19 cellular contexts compared by ENCODE assay signal in the genomic region with DNA sequence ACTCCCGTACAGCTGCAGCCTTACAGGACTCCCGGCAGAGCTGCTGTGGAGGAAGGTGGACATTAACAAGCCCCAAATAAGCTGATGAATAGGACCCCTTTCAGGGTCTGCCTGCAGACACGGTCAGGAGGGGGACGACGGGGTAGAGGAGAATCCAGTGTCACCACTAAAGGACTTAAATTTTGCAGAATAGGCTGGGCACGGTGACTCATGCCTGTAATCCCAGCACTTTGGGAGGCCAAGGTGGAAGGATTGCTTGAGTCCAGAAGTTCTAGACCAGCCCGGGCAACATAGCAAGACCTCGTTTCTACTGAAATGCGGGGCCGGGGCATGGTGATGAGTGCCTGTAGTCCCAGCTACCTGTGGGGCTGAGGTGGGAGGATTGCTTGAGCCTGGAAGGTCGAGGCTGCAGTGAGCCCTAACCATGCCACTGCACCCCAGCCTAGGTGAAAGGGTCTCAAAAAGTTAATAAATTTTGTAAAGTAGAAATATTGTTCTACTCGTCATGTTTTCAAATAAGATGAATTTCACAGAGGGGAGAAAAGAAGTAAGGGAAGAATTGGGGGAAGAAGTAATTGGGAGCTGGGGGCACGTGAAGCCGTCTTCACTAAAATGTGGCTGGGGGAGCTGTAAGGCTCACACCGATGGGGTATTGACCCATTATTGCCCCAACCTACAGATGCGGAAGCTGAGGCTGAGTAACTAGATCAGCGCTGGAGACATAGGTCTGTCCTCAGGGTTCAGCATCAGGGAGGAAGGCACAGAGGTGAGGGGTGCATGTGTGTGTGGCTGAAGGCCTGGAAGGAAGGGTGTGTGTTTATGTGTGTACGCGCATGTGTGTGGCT. TPM values are rescaled to one million over a fixed set of nuclear protein-coding genes. Genes with fewer than 3 reads are reported as not detected.
DNase-seq lines count a peak whose midpoint lies in the region; ATAC-seq, FAIRE-seq and TF ChIP-seq lines count a peak whose summit lies in the region.
"Had no signal": no experiment of that assay in that cellular context is flagged by ENCODE, and none has a peak within 500 bp of the region (broad histone marks: within the 10 kb centered on the region; RNA-seq: fewer than 3 reads in every experiment).

No MANE protein-coding gene starts in this region.

- intact Hi-C loops in right cardiac atrium (cut with DNase I) (loop anchor here in 2 of 4 donors (10.0 kb wide), 2 partner anchors 232 to 322 kb away; no protein-coding TSS in a partner anchor), Right ventricle myocardium superior (cut with DNase I) (no loop called here)

- no peaks in the 10 kb centered on the region for H3K27me3 Mint-ChIP-seq in astrocyte (ENCODE audit: low read depth, unreplicated experiment)
- peaks cover 17% of the 10 kb centered on the region for H3K27me3 Mint-ChIP-seq in stimulated activated naive CD8-positive, alpha-beta T cell treated with anti-CD3 and anti-CD28 coated beads, Interleukin-15, amount 100 ng/mL, for 72 hours

- no peak for FAIRE-seq in astrocyte (lab: Jason Lieb, UNC)
- FAIRE-seq: islet of Langerhans, pancreas had no signal

- H3K27me3 ChIP-seq in right cardiac atrium (ENCODE audit: control insufficient read depth, insufficient read depth), result no peaks in the 10 kb centered on the region
- H3K27me3 ChIP-seq in astrocyte (ENCODE audit: insufficient read depth, low read length), result no peaks in the 10 kb centered on the region
- H3K27me3 ChIP-seq in mesenchymal stem cell (ENCODE audit: control insufficient read depth in 1 of 2, insufficient read depth in 1 of 2, low read length in 2 of 2), result no peaks in the 10 kb centered on the region
- H3K27me3 ChIP-seq: colonic mucosa, pancreas, Peyer's patch had no signal

- H3K36me3 Mint-ChIP-seq in astrocyte (ENCODE audit: low read depth, unreplicated experiment), result peaks cover 18% of the 10 kb centered on the region

- no peak overlapping the region for H2BK120ac ChIP-seq in mesenchymal stem cell (ENCODE audit: low read depth, low read length)

- no peak overlapping the region for H2BK15ac ChIP-seq in mesenchymal stem cell (ENCODE audit: low read depth, poor library complexity, severe bottlenecking)

- H3K4me3 ChIP-seq in right cardiac atrium (ENCODE audit: low read length) (no peak overlapping the region), astrocyte (ENCODE audit: insufficient read depth, low read depth, low read length) (no peak overlapping the region), mesenchymal stem cell (ENCODE audit: insufficient read depth in 1 of 2, low read depth in 1 of 2, low read length in 2 of 2) (no peak overlapping the region)
- H3K4me3 ChIP-seq: colonic mucosa, pancreas, Peyer's patch had no signal

- H3K9me3 Mint-ChIP-seq in astrocyte (ENCODE audit: unreplicated experiment), result no peaks in the 10 kb centered on the region
- H3K9me3 Mint-ChIP-seq in stimulated activated naive CD8-positive, alpha-beta T cell treated with anti-CD3 and anti-CD28 coated beads, Interleukin-15, amount 100 ng/mL, for 72 hours, result no peaks in the 10 kb centered on the region

- H3K27ac ChIP-seq in right cardiac atrium (ENCODE audit: low read length), result no peak overlapping the region
- peak overlapping the region; percentile 3 for H3K27ac ChIP-seq in astrocyte (ENCODE audit: low read depth, low read length)
- H3K27ac ChIP-seq in mesenchymal stem cell (ENCODE audit: low read length, poor library complexity, severe bottlenecking), result no peak overlapping the region
- H3K27ac ChIP-seq: colonic mucosa, pancreas, WERI-Rb-1 had no signal

- H3K36me3 ChIP-seq in astrocyte (ENCODE audit: insufficient read depth, low read length), result peaks cover 5% of the 10 kb centered on the region
- peaks cover 35 to 41% of the 10 kb centered on the region in 2 experiments for H3K36me3 ChIP-seq in mesenchymal stem cell (ENCODE audit: control insufficient read depth in 1 of 2, insufficient read depth in 2 of 2, low read depth in 1 of 2, low read length in 2 of 2)
- H3K36me3 ChIP-seq: colonic mucosa had no signal

- in situ Hi-C loops in ACHN (cut with HindIII; ENCODE audit: low pct_ligation_motif_present, low pct_unique_long_range_greater_than_20kb, low sequenced_read_pairs), result no loop called here

- peak overlapping the region in 1 of 2 experiments; percentile 83 for H3K23ac ChIP-seq in mesenchymal stem cell (ENCODE audit: low read length in 2 of 2)

- 71% methylated on average over 19 of the region's 19 CpGs for whole genome bisulfite sequencing in right cardiac atrium
- 79% methylated on average over 18 of the region's 19 CpGs for WGBS in mesenchymal stem cell

- TF ChIP-seq CTCF in astrocyte (IDR thresholded peaks at IDR 0.05; ENCODE audit: insufficient read depth, low read depth, low read length), result no peak

- H3K79me1 ChIP-seq in mesenchymal stem cell (replicated peaks; ENCODE audit: low read length, poor library complexity, severe bottlenecking), result peaks cover 18% of the 10 kb centered on the region

- DNase-seq in right cardiac atrium (peak in 2 of 3 donors; percentile 18 to 42), Right ventricle myocardium superior (no peak), astrocyte (ENCODE audit: low read depth) (no peak), mesenchymal stem cell (no peak), ACHN (no peak)
- DNase-seq in stimulated activated naive CD8-positive, alpha-beta T cell treated with anti-CD3 and anti-CD28 coated beads, Interleukin-15, amount 100 ng/mL, for 72 hours, result no peak
- DNase-seq: activated gamma-delta T cell, colonic mucosa, MM.1S, NCI-H1930 had no signal

- peaks cover 69% of the 10 kb centered on the region for H4K20me1 ChIP-seq in astrocyte (ENCODE audit: insufficient read depth, low read length)

- H2AK5ac ChIP-seq in mesenchymal stem cell (ENCODE audit: low read length, severe bottlenecking), result no peak overlapping the region

- no peak overlapping the region for H3K4ac ChIP-seq in mesenchymal stem cell (ENCODE audit: low read depth in 1 of 2, low read length in 2 of 2)

- H3K4me3 Mint-ChIP-seq in astrocyte (ENCODE audit: unreplicated experiment), result no peak overlapping the region
- no peak overlapping the region for H3K4me3 Mint-ChIP-seq in stimulated activated naive CD8-positive, alpha-beta T cell treated with anti-CD3 and anti-CD28 coated beads, Interleukin-15, amount 100 ng/mL, for 72 hours

- H3K14ac ChIP-seq in mesenchymal stem cell (ENCODE audit: low read length in 2 of 2), result peak overlapping the region in 1 of 2 experiments; percentile 5

- ATAC-seq in right cardiac atrium, result no peak
- no peak for ATAC-seq in Right ventricle myocardium superior (ENCODE audit: poor library complexity)
- peak; percentile 4 for ATAC-seq in stimulated activated naive CD8-positive, alpha-beta T cell treated with anti-CD3 and anti-CD28 coated beads, Interleukin-15, amount 100 ng/mL, for 72 hours
- ATAC-seq in GM21786 (IDR thresholded peaks at IDR 0.05; ENCODE audit: unreplicated experiment), result no peak
- no peak for ATAC-seq in HG03520 (IDR thresholded peaks at IDR 0.05; ENCODE audit: unreplicated experiment)

- H3K18ac ChIP-seq in mesenchymal stem cell (ENCODE audit: low read depth in 1 of 2, low read length in 2 of 2), result peak overlapping the region in 1 of 2 experiments; percentile 63

- peak overlapping the region; percentile 34 for H4K91ac ChIP-seq in mesenchymal stem cell (ENCODE audit: low read length)

- peak overlapping the region; percentile 62 for H3K27ac Mint-ChIP-seq in astrocyte (ENCODE audit: unreplicated experiment)
- H3K27ac Mint-ChIP-seq in stimulated activated naive CD8-positive, alpha-beta T cell treated with anti-CD3 and anti-CD28 coated beads, Interleukin-15, amount 100 ng/mL, for 72 hours, result peak overlapping the region in 1 of 2 donors; percentile 84

- H2BK12ac ChIP-seq in mesenchymal stem cell (ENCODE audit: low read length in 2 of 2), result no peak overlapping the region

- no peaks in the 10 kb centered on the region for H3K79me2 ChIP-seq in astrocyte (ENCODE audit: insufficient read depth, low read length)

- H3K9me3 ChIP-seq in right cardiac atrium (ENCODE audit: control insufficient read depth, low read length) (no peaks in the 10 kb centered on the region), astrocyte (ENCODE audit: insufficient read depth, low read depth, low read length) (no peaks in the 10 kb centered on the region), mesenchymal stem cell (ENCODE audit: control insufficient read depth, low read length) (no peaks in the 10 kb centered on the region)
- H3K9me3 ChIP-seq: colonic mucosa, pancreas, Peyer's patch had no signal

- no peak overlapping the region for H4K8ac ChIP-seq in mesenchymal stem cell (ENCODE audit: low read length)

- H2BK5ac ChIP-seq in mesenchymal stem cell (ENCODE audit: low read depth, low read length, poor library complexity, severe bottlenecking), result no peak overlapping the region

- H3K4me2 ChIP-seq in astrocyte (ENCODE audit: low read length), result peak overlapping the region; percentile 64
- no peak overlapping the region for H3K4me2 ChIP-seq in mesenchymal stem cell (ENCODE audit: low read length, poor library complexity, severe bottlenecking)

- peak overlapping the region; percentile 27 for H3K9ac ChIP-seq in astrocyte (ENCODE audit: low read length)
- no peak overlapping the region for H3K9ac ChIP-seq in mesenchymal stem cell (ENCODE audit: low read length)

- H3K4me1 Mint-ChIP-seq in astrocyte (ENCODE audit: low read depth, unreplicated experiment), result peaks cover 20% of the 10 kb centered on the region
- peaks cover 22% of the 10 kb centered on the region for H3K4me1 Mint-ChIP-seq in stimulated activated naive CD8-positive, alpha-beta T cell treated with anti-CD3 and anti-CD28 coated beads, Interleukin-15, amount 100 ng/mL, for 72 hours

- peaks cover 2% of the 10 kb centered on the region for H3K4me1 ChIP-seq in right cardiac atrium (ENCODE audit: control insufficient read depth, insufficient read depth, low read length)
- H3K4me1 ChIP-seq in astrocyte (ENCODE audit: insufficient read depth, low read length), result peaks cover 42% of the 10 kb centered on the region
- H3K4me1 ChIP-seq in mesenchymal stem cell (ENCODE audit: control insufficient read depth, insufficient read depth, low read depth, low read length), result peaks cover 39% of the 10 kb centered on the region

- no peak overlapping the region for H2AFZ ChIP-seq in astrocyte (ENCODE audit: low read depth, low read length)
- no peak overlapping the region for H2AFZ ChIP-seq in mesenchymal stem cell (ENCODE audit: low read depth, low read length)

RNA-seq across cellular contexts. Expression of a gene that starts 4.7 kb away (rescaled TPM):
- total RNA-seq in right cardiac atrium, result not detected
- polyA plus RNA-seq in right cardiac atrium, result not detected
- total RNA-seq in Right ventricle myocardium superior, result not detected
- not detected in 2 replicates for total RNA-seq in astrocyte
- polyA plus RNA-seq in mesenchymal stem cell (2013, experiment 1 of 2), result not detected
- not detected for polyA plus RNA-seq in mesenchymal stem cell (2013, experiment 2 of 2)
- total RNA-seq: aorta, colonic mucosa, glomerular endothelial cell, mesenteric fat pad, pancreas, Peyer's patch had no signal
- polyA plus RNA-seq: aorta, pancreas had no signal

RNA-seq across cellular contexts. Expression of a gene that starts 18.0 kb away (rescaled TPM):
- total RNA-seq in right cardiac atrium (10 to 100 TPM; 28.6 to 37.2 (median 35.0) TPM), Right ventricle myocardium superior (26.0 TPM), astrocyte (51.0 and 61.5 TPM in 2 replicates)
- polyA plus RNA-seq in right cardiac atrium, result 75.0 TPM
- 78.8 TPM for polyA plus RNA-seq in mesenchymal stem cell (2013, experiment 1 of 2)
- polyA plus RNA-seq in mesenchymal stem cell (2013, experiment 2 of 2), result 76.6 TPM

Comparison
In these comparisons a context has a peak if more than half of its experiments do, and no peak if none do; other contexts are left out.
1. DNase-seq: peak in right cardiac atrium (2 of 3); none in Right ventricle myocardium superior (single experiment), astrocyte (single experiment), mesenchymal stem cell (single experiment), stimulated activated naive CD8-positive, alpha-beta T cell treated with anti-CD3 and anti-CD28 coated beads, Interleukin-15, amount 100 ng/mL, for 72 hours (0 of 2) and ACHN (single experiment).